8 cellular contexts compared by ENCODE assay signal in genomic region chr16:23149993-23150364, GRCh38. TPM values are rescaled to one million over a fixed set of nuclear protein-coding genes. Genes with fewer than 3 reads are reported as not detected.
A peak's percentile ranks its signal among the peaks of the same experiment; 100 is the strongest.
DNase-seq lines count a peak whose midpoint lies in the region; ATAC-seq and TF ChIP-seq lines count a peak whose summit lies in the region.

No MANE protein-coding gene starts in this region.

- peaks cover 20 to 23% (median 20%) of the 10 kb centered on the region in 3 donors for H3K4me1 Mint-ChIP-seq in T-cell

- H3K27ac ChIP-seq in fibroblast of lung (ENCODE audit: insufficient read depth, low read length) = no peak overlapping the region

- no peak overlapping the region for H3K9ac ChIP-seq in fibroblast of lung (ENCODE audit: insufficient read depth, low read length)

- no peaks in the 10 kb centered on the region for H3K9me3 Mint-ChIP-seq in T-cell

- H2AFZ ChIP-seq in fibroblast of lung (ENCODE audit: low read length) = peak overlapping the region; percentile 100

- H4K20me1 ChIP-seq in fibroblast of lung (ENCODE audit: control insufficient read depth, extremely low read depth, insufficient read depth, low read length) = no peaks in the 10 kb centered on the region

- H3K36me3 Mint-ChIP-seq in T-cell = no peaks in the 10 kb centered on the region

- peaks cover 0 to 6% of the 10 kb centered on the region in 2 donors for H3K27me3 Mint-ChIP-seq in T-cell

- H3K27me3 ChIP-seq in fibroblast of lung (ENCODE audit: control insufficient read depth, insufficient read depth, low read length) = no peaks in the 10 kb centered on the region

- ATAC-seq in T-cell (replicated peaks in 1 of 4) (no peak), HG03354 (IDR thresholded peaks at IDR 0.05; ENCODE audit: poor library complexity, severe bottlenecking, unreplicated experiment) (no peak)

- H3K4me3 ChIP-seq in GM12864 (ENCODE audit: low read depth, low read length) = peak overlapping the region; percentile 72
- peak overlapping the region; percentile 68 to 87 (median 78) for H3K4me3 ChIP-seq in fibroblast of lung (replicated peaks in 1 of 4; ENCODE audit: control extremely low read depth in 1 of 4, insufficient read depth in 1 of 4, low read depth in 3 of 4, low read length in 4 of 4)
- peak overlapping the region; percentile 71 for H3K4me3 ChIP-seq in retinal pigment epithelial cell (ENCODE audit: low read length)

- no peak for DNase-seq in GM12864 (ENCODE audit: low read depth)
- DNase-seq in T-cell = no peak
- DNase-seq in fibroblast of lung (ENCODE audit: low read depth in 2 of 2) = no peak
- no peak for DNase-seq in retinal pigment epithelial cell (ENCODE audit: low read depth)
- DNase-seq in activated CD8-positive, alpha-beta memory T cell treated with anti-CD3 and anti-CD28 coated beads, Interleukin-2, amount 50 U/mL, for 4 hours = no peak
- no peak for DNase-seq in SKM-1 (lab: John Stamatoyannopoulos, UW; ENCODE audit: unreplicated experiment)
- no peak for DNase-seq in islet precursor cell

- H3K4me2 ChIP-seq in fibroblast of lung (ENCODE audit: extremely low read depth, insufficient read depth, low read length) = peak overlapping the region; percentile 96

- H3K9me3 ChIP-seq in fibroblast of lung (ENCODE audit: control insufficient read depth, insufficient read depth, low read depth, low read length) = no peaks in the 10 kb centered on the region

- CTCF ChIA-PET in T-cell (lab: Charles Lee) = interaction anchor here in 1 of 2 donors (1.2 kb wide), 1 partner anchor 34 kb away, joined by 3 read pairs; no protein-coding TSS in a partner anchor

- peaks cover 3% of the 10 kb centered on the region for H3K4me1 ChIP-seq in fibroblast of lung (ENCODE audit: control insufficient read depth, extremely low read depth, insufficient read depth, low read length)

- peak overlapping the region; percentile 82 to 87 (median 86) for H3K4me3 Mint-ChIP-seq in T-cell

- H3K36me3 ChIP-seq in fibroblast of lung (ENCODE audit: control insufficient read depth, insufficient read depth, low read length) = no peaks in the 10 kb centered on the region

- H3K27ac Mint-ChIP-seq in T-cell = peak overlapping the region; percentile 7 to 85

- H3K79me2 ChIP-seq in fibroblast of lung (ENCODE audit: control insufficient read depth, insufficient read depth, low read length) = peaks cover 18% of the 10 kb centered on the region

- TF ChIP-seq CTCF in GM12864 (IDR thresholded peaks at IDR 0.05; ENCODE audit: low read depth, low read length, missing control alignments) (no peak), fibroblast of lung (conservative IDR thresholded peaks at IDR 0.05 in 1 of 2, IDR thresholded peaks at IDR 0.05 in 1 of 2; ENCODE audit: low read depth in 1 of 2, low read length in 2 of 2) (no peak), retinal pigment epithelial cell (conservative IDR thresholded peaks at IDR 0.05; ENCODE audit: low read depth, low read length) (no peak)

- POLR2A ChIA-PET in T-cell (lab: Charles Lee) = no interaction called here

RNA-seq across cellular contexts. Expression of gene USP31, which starts 0.7 kb away (rescaled TPM):
- total RNA-seq in T-cell (1 to 10 TPM; 4.1 to 6.4 (median 5.6) TPM), fibroblast of lung (5.6 and 5.8 TPM in 2 replicates)
- polyA plus RNA-seq in fibroblast of lung = 4.8 and 6.0 TPM in 2 replicates
- 2.7 and 3.7 TPM in 2 replicates for polyA plus RNA-seq in fibroblast of lung (2012)
- 13.7 and 14.3 TPM in 2 replicates for polyA minus RNA-seq in fibroblast of lung (ENCODE audit: low replicate concordance)

RNA-seq across cellular contexts. Expression of gene SCNN1G, which starts 32.6 kb away (rescaled TPM):
- total RNA-seq in T-cell (not detected), fibroblast of lung (not detected in 2 replicates)
- not detected in 2 replicates for polyA plus RNA-seq in fibroblast of lung
- not detected in 2 replicates for polyA plus RNA-seq in fibroblast of lung (2012)
- polyA minus RNA-seq in fibroblast of lung (ENCODE audit: low replicate concordance) = not detected in 2 replicates
